Comparison of ENCODE assay signal across 27 cellular contexts in genomic region chr6:140226637-140227036, GRCh38.
"Had no signal": no experiment of that assay in that cellular context is flagged by ENCODE, and none has a peak within 500 bp of the region (broad histone marks: within the 10 kb centered on the region; RNA-seq: fewer than 3 reads in every experiment).

No MANE protein-coding gene starts in this region.

- DNase-seq: islet precursor cell; left ventricle myocardium inferior; naive thymus-derived CD8-positive, alpha-beta T cell; nucleus accumbens; pancreas; posterior cingulate gyrus; retina; right cardiac atrium; stimulated activated CD4-positive, alpha-beta T cell treated with anti-CD3 and anti-CD28 coated beads, Interleukin-1b, Interleukin-23, amount 100 ng/mL, for 48 hours; stimulated activated CD4-positive, alpha-beta T cell treated with anti-CD3 and anti-CD28 coated beads, Interleukin-2, amount 100 ng/mL, for 48 hours; stimulated activated CD4-positive, alpha-beta T cell treated with anti-CD3 and anti-CD28 coated beads, Interleukin-4, amount 100 ng/mL, for 4 hours; stimulated activated CD8-positive, alpha-beta memory T cell treated with anti-CD3 and anti-CD28 coated beads, Interleukin-4, amount 100 ng/mL, for 48 hours; stimulated activated naive B cell treated with anti-CD40 and anti-IgM and Interleukin-4, amounts not matched to agents 10 μg/mL and 1 μg/mL and 100 μg/mL, for 72 hours; stimulated activated naive CD8-positive, alpha-beta T cell treated with anti-CD3 and anti-CD28 coated beads, Interleukin-15, Interleukin-2, amounts not matched to agents 100 U/mL and 50 U/mL, for 24 hours; stomach; testis; thyroid gland; transverse colon; upper lobe of left lung had no signal

- H3K36me3 ChIP-seq: left ventricle myocardium inferior, pancreas, prostate gland, stomach, thyroid gland, transverse colon, upper lobe of left lung, vagina had no signal

- H3K27ac Mint-ChIP-seq: naive thymus-derived CD8-positive, alpha-beta T cell; nephron; stimulated activated naive B cell treated with anti-CD40 and anti-IgM and Interleukin-4, amounts not matched to agents 10 μg/mL and 1 μg/mL and 100 μg/mL, for 72 hours had no signal

- H3K9me3 ChIP-seq: pancreas, prostate gland, testis, thyroid gland, transverse colon, upper lobe of left lung, vagina had no signal

- H3K9me3 Mint-ChIP-seq: neural crest cell had no signal

- H3K79me2 ChIP-seq: hepatocyte had no signal

- H3K4me2 ChIP-seq: hepatocyte had no signal

- H3K4me3 Mint-ChIP-seq: naive thymus-derived CD8-positive, alpha-beta T cell; nephron; neural crest cell; stimulated activated naive B cell treated with anti-CD40 and anti-IgM and Interleukin-4, amounts not matched to agents 10 μg/mL and 1 μg/mL and 100 μg/mL, for 72 hours had no signal

- H2AFZ ChIP-seq: hepatocyte had no signal

- H3K4me1 ChIP-seq: left ventricle myocardium inferior, pancreas, prostate gland, testis, vagina had no signal

- H3K4me1 Mint-ChIP-seq: naive thymus-derived CD8-positive, alpha-beta T cell; neural crest cell; stimulated activated naive B cell treated with anti-CD40 and anti-IgM and Interleukin-4, amounts not matched to agents 10 μg/mL and 1 μg/mL and 100 μg/mL, for 72 hours had no signal

- H3K4me3 ChIP-seq: hepatocyte, left ventricle myocardium inferior, lung, pancreas, prostate gland, skin epidermis, stomach, testis, thyroid gland, transverse colon, upper lobe of left lung, vagina had no signal

- H3K27me3 Mint-ChIP-seq: stimulated activated naive B cell treated with anti-CD40 and anti-IgM and Interleukin-4, amounts not matched to agents 10 μg/mL and 1 μg/mL and 100 μg/mL, for 72 hours had no signal

- ATAC-seq: naive thymus-derived CD8-positive, alpha-beta T cell; pancreas; right cardiac atrium; sciatic nerve; stimulated activated naive B cell treated with anti-CD40 and anti-IgM and Interleukin-4, amounts not matched to agents 10 μg/mL and 1 μg/mL and 100 μg/mL, for 72 hours; stimulated activated naive CD8-positive, alpha-beta T cell treated with anti-CD3 and anti-CD28 coated beads, Interleukin-15, Interleukin-2, amounts not matched to agents 100 U/mL and 50 U/mL, for 24 hours had no signal

- H3K27me3 ChIP-seq: hepatocyte, pancreas, stomach, testis, thyroid gland, transverse colon, upper lobe of left lung, vagina had no signal

- H3K27ac ChIP-seq: hepatocyte, left ventricle myocardium inferior, pancreas, prostate gland, skin epidermis, stomach, testis, thyroid gland, transverse colon, upper lobe of left lung, vagina had no signal
